13 cellular contexts compared by ENCODE assay signal in genomic region chr10:58818889-58819288, GRCh38.
DNase-seq lines count a peak whose midpoint lies in the region; ATAC-seq, FAIRE-seq and TF ChIP-seq lines count a peak whose summit lies in the region.
"Had no signal": no experiment of that assay in that cellular context is flagged by ENCODE, and none has a peak within 500 bp of the region (broad histone marks: within the 10 kb centered on the region; RNA-seq: fewer than 3 reads in every experiment).

No MANE protein-coding gene starts in this region.

- peaks cover 13% of the 10 kb centered on the region for H3F3A ChIP-seq in PC-3 (ENCODE audit: low read length, unreplicated experiment)

- H3K4me2 ChIP-seq in PC-3 (ENCODE audit: low read length), result peak overlapping the region; percentile 71
- H3K4me2 ChIP-seq: BLaER1 treated with 17β-estradiol and CSF1 and Interleukin-3, amounts not matched to agents 10 nM and 100 nM had no signal

- no peaks in the 10 kb centered on the region for H3K79me2 ChIP-seq in PC-3 (ENCODE audit: low read length)

- H3K27me3 Mint-ChIP-seq in activated CD4-positive, alpha-beta memory T cell treated with anti-CD3 and anti-CD28 coated beads, Interleukin-2, amount 10 ng/mL, durations not matched to agents 7 days and 5 days, result no peaks in the 10 kb centered on the region
- H3K27me3 Mint-ChIP-seq: naive B cell had no signal

- no TSS peak for BruUV-seq in PC-3 (replicated peaks; lab: Mats Ljungman, UMichigan)

- H3K36me3 ChIP-seq in PC-3 (ENCODE audit: low read depth, low read length), result no peaks in the 10 kb centered on the region
- H3K36me3 ChIP-seq: BLaER1 treated with 17β-estradiol and CSF1 and Interleukin-3, amounts not matched to agents 10 nM and 100 nM had no signal

- H3K9ac ChIP-seq in PC-3 (ENCODE audit: low read length), result no peak overlapping the region
- H3K9ac ChIP-seq: BLaER1 treated with 17β-estradiol and CSF1 and Interleukin-3, amounts not matched to agents 10 nM and 100 nM had no signal

- H3K4me1 ChIP-seq in PC-3 (ENCODE audit: insufficient read depth, low read length), result peaks cover 50% of the 10 kb centered on the region
- H3K4me1 ChIP-seq: BLaER1 treated with 17β-estradiol and CSF1 and Interleukin-3, amounts not matched to agents 10 nM and 100 nM had no signal

- TF ChIP-seq POLR2A in GM12892 (IDR thresholded peaks at IDR 0.05; ENCODE audit: low read depth, low read length), result no peak

- ATAC-seq in PC-3 (peak; percentile 14), GM21423 (IDR thresholded peaks at IDR 0.05; ENCODE audit: unreplicated experiment) (no peak)

- no peaks in the 10 kb centered on the region for H3K9me3 ChIP-seq in PC-3 (ENCODE audit: low read length)
- H3K9me3 ChIP-seq: BLaER1 treated with 17β-estradiol and CSF1 and Interleukin-3, amounts not matched to agents 10 nM and 100 nM had no signal

- no peaks in the 10 kb centered on the region for H3K9me2 ChIP-seq in PC-3 (replicated peaks; ENCODE audit: low read length)

- H3K27me3 ChIP-seq in PC-3 (ENCODE audit: low read length), result no peaks in the 10 kb centered on the region
- H3K27me3 ChIP-seq: BLaER1 treated with 17β-estradiol and CSF1 and Interleukin-3, amounts not matched to agents 10 nM and 100 nM had no signal

- no peak for FAIRE-seq in GM12892 (lab: Jason Lieb, UNC)

- H3K9me3 Mint-ChIP-seq in activated CD4-positive, alpha-beta memory T cell treated with anti-CD3 and anti-CD28 coated beads, Interleukin-2, amount 10 ng/mL, durations not matched to agents 7 days and 5 days, result no peaks in the 10 kb centered on the region

- POLR2A ChIA-PET in PC-3 (lab: Charles Lee; ENCODE audit: unreplicated experiment), result interaction anchor here (0.6 kb wide), 1 partner anchor 10 kb away, joined by 4 read pairs; no protein-coding TSS in a partner anchor
- POLR2A ChIA-PET in activated CD4-positive, alpha-beta memory T cell treated with anti-CD3 and anti-CD28 coated beads, Interleukin-2, amount 10 ng/mL, durations not matched to agents 7 days and 5 days (lab: Charles Lee), result no interaction called here

- H2AFZ ChIP-seq in PC-3 (ENCODE audit: low read length), result no peak overlapping the region

- no peak overlapping the region for H3K4me3 Mint-ChIP-seq in activated CD4-positive, alpha-beta memory T cell treated with anti-CD3 and anti-CD28 coated beads, Interleukin-2, amount 10 ng/mL, durations not matched to agents 7 days and 5 days
- H3K4me3 Mint-ChIP-seq: naive B cell had no signal

- H4K20me1 ChIP-seq in PC-3 (ENCODE audit: low read length), result no peaks in the 10 kb centered on the region
- H4K20me1 ChIP-seq: BLaER1 treated with 17β-estradiol and CSF1 and Interleukin-3, amounts not matched to agents 10 nM and 100 nM had no signal

- H3K27ac Mint-ChIP-seq in activated CD4-positive, alpha-beta memory T cell treated with anti-CD3 and anti-CD28 coated beads, Interleukin-2, amount 10 ng/mL, durations not matched to agents 7 days and 5 days, result no peak overlapping the region
- H3K27ac Mint-ChIP-seq: naive B cell had no signal

- no peaks in the 10 kb centered on the region for H3K36me3 Mint-ChIP-seq in activated CD4-positive, alpha-beta memory T cell treated with anti-CD3 and anti-CD28 coated beads, Interleukin-2, amount 10 ng/mL, durations not matched to agents 7 days and 5 days (ENCODE audit: low read depth)
- H3K36me3 Mint-ChIP-seq: naive B cell had no signal

- no peak overlapping the region for H3K4me3 ChIP-seq in PC-3 (ENCODE audit: low read length)
- H3K4me3 ChIP-seq: BLaER1 treated with 17β-estradiol and CSF1 and Interleukin-3, amounts not matched to agents 10 nM and 100 nM had no signal

- no peaks in the 10 kb centered on the region for H3K4me1 Mint-ChIP-seq in activated CD4-positive, alpha-beta memory T cell treated with anti-CD3 and anti-CD28 coated beads, Interleukin-2, amount 10 ng/mL, durations not matched to agents 7 days and 5 days
- H3K4me1 Mint-ChIP-seq: naive B cell had no signal

- DNase-seq in A172 (ENCODE audit: low spot score) (peak; percentile 24), H4 (ENCODE audit: low spot score) (peak; percentile 64), PC-3 (peak; percentile 97), fibroblast of the conjunctiva (ENCODE audit: low read depth) (peak; percentile 85), caudate nucleus (lab: John Stamatoyannopoulos, UW) (no peak), GM12892 (ENCODE audit: insufficient read length) (no peak)
- DNase-seq in activated CD4-positive, alpha-beta memory T cell treated with anti-CD3 and anti-CD28 coated beads, Interleukin-2, amount 10 ng/mL, durations not matched to agents 7 days and 5 days, result no peak
- DNase-seq: activated naive CD4-positive, alpha-beta T cell; naive B cell; NCI-H524 treated with DMSO at 0.1 percent for 48 hours; stimulated activated naive CD4-positive, alpha-beta T cell treated with Interleukin-2 at 50 U/mL for 16 hours had no signal

- intact Hi-C loops in PC-3 (cut with micrococcal nuclease), result no loop called here

- H3K27ac ChIP-seq in PC-3 (ENCODE audit: low read length) (no peak overlapping the region), caudate nucleus (ENCODE audit: low read depth, low read length) (no peak overlapping the region)
- H3K27ac ChIP-seq: BLaER1 treated with 17β-estradiol and CSF1 and Interleukin-3, amounts not matched to agents 10 nM and 100 nM had no signal

- CTCF ChIA-PET in PC-3 (lab: Charles Lee), result interaction anchor here (0.7 kb wide), 1 partner anchor 261 kb away, joined by 3 read pairs; no protein-coding TSS in a partner anchor
- CTCF ChIA-PET in activated CD4-positive, alpha-beta memory T cell treated with anti-CD3 and anti-CD28 coated beads, Interleukin-2, amount 10 ng/mL, durations not matched to agents 7 days and 5 days (lab: Charles Lee), result no interaction called here

- TF ChIP-seq CTCF in PC-3 (conservative IDR thresholded peaks at IDR 0.05; ENCODE audit: low read depth, low read length), result peak; percentile 74

Comparison
In these comparisons a context has a peak if more than half of its experiments do, and no peak if none do; other contexts are left out.
1. DNase-seq: peak in A172 (single experiment), H4 (single experiment), PC-3 (single experiment) and fibroblast of the conjunctiva (single experiment); none in caudate nucleus (0 of 61), GM12892 (single experiment) and activated CD4-positive, alpha-beta memory T cell treated with anti-CD3 and anti-CD28 coated beads, Interleukin-2, amount 10 ng/mL, durations not matched to agents 7 days and 5 days (single experiment).